In genomic region chr3:172341482-172342059, GRCh38 we compare ENCODE assay signal across 8 cellular contexts.
A peak's percentile ranks its signal among the peaks of the same experiment; 100 is the strongest.
DNase-seq lines count a peak whose midpoint lies in the region; ATAC-seq, FAIRE-seq and TF ChIP-seq lines count a peak whose summit lies in the region.

No MANE protein-coding gene starts in this region.

- H3K9me1 ChIP-seq in K562 (ENCODE audit: control insufficient read depth, insufficient read depth, low read length): no peaks in the 10 kb centered on the region

- peaks cover 70% of the 10 kb centered on the region for H3K36me3 ChIP-seq in K562 (ENCODE audit: control insufficient read depth, insufficient read depth, low read length)

- FAIRE-seq in K562 (lab: Jason Lieb, UNC): peak; percentile 75

- TF ChIP-seq POLR2A in K562 (conservative IDR thresholded peaks at IDR 0.05): no peak

- WGBS in K562 (ENCODE audit: insufficient coverage, low coverage, missing lambda C conversion rate): 34% methylated on average over 4 of the region's 4 CpGs

- DNase-seq in HL-60 (ENCODE audit: low read depth in 1 of 2, low spot score in 1 of 2): peak; percentile 40 to 43
- DNase-seq in NCI-H748 (lab: John Stamatoyannopoulos, UW; ENCODE audit: unreplicated experiment): peak; percentile 62
- peak; percentile 37 to 67 (median 42) for DNase-seq in K562 (ENCODE audit: extremely low read depth in 1 of 4, low spot score in 3 of 4)
- DNase-seq in inferior parietal cortex (ENCODE audit: extremely low spot score): peak; percentile 87
- DNase-seq in stromal cell of bone marrow (ENCODE audit: low read depth): peak; percentile 37
- DNase-seq in T-helper 9 cell: no peak

- H3K4me2 ChIP-seq in K562 (ENCODE audit: insufficient read depth, low read length): no peak overlapping the region

- POLR2A ChIA-PET in K562 (lab: Yijun Ruan, JAX): interaction anchor here (0.6 to 0.9 kb wide), 2 partner anchors 8 to 9 kb away, joined by 4 read pairs; no protein-coding TSS in a partner anchor

- H3K27me3 ChIP-seq in HL-60 (ENCODE audit: insufficient read depth, poor library complexity, severe bottlenecking) (no peaks in the 10 kb centered on the region), K562 (ENCODE audit: control insufficient read depth in 2 of 2, insufficient read depth in 2 of 2, low read length in 2 of 2) (no peaks in the 10 kb centered on the region)

- intact Hi-C loops in K562 (cut with micrococcal nuclease): loop anchor here (2.0 kb wide), 1 partner anchor 507 kb away; no protein-coding TSS in a partner anchor

- no peaks in the 10 kb centered on the region for H3K4me1 ChIP-seq in K562 (replicated peaks in 1 of 2; ENCODE audit: control insufficient read depth in 2 of 2, insufficient read depth in 2 of 2, low read length in 2 of 2)

- H3K4me3 ChIP-seq in HL-60 (replicated peaks; ENCODE audit: insufficient read depth, low read length) (no peak overlapping the region), K562 (no peak overlapping the region)

- no peaks in the 10 kb centered on the region for H3K79me2 ChIP-seq in K562 (ENCODE audit: control insufficient read depth, insufficient read depth, low read length)

- no TSS peak for BruUV-seq in K562 (replicated peaks; lab: Mats Ljungman, UMichigan)

- ATAC-seq in GM18519 (IDR thresholded peaks at IDR 0.05; ENCODE audit: low FRiP score, unreplicated experiment): peak; percentile 63
- peak; percentile 84 for ATAC-seq in K562

- CTCF ChIA-PET in K562 (lab: Yijun Ruan, JAX; ENCODE audit: low intra/inter-chr PET ratio): interaction anchor here (0.8 to 1.3 kb wide), 3 partner anchors 9 to 696 kb away, joined by 3 to 4 read pairs (median 3); no protein-coding TSS in a partner anchor

- H4K20me1 ChIP-seq in K562 (replicated peaks; ENCODE audit: control insufficient read depth, insufficient read depth, low read length): no peaks in the 10 kb centered on the region

- H3K9me3 ChIP-seq in K562 (replicated peaks; ENCODE audit: control insufficient read depth, insufficient read depth, low read depth, low read length): no peaks in the 10 kb centered on the region

- H3K27ac ChIP-seq in C4-2B (no peak overlapping the region), HL-60 (replicated peaks) (no peak overlapping the region), K562 (ENCODE audit: extremely low read depth, low read depth, low read length) (no peak overlapping the region)

- TF ChIP-seq EP300 in K562 (IDR thresholded peaks at IDR 0.05; ENCODE audit: low read length): no peak

- TF ChIP-seq RAD21 in K562 (CRISPR knock-in tag; conservative IDR thresholded peaks at IDR 0.05 in 1 of 2, IDR thresholded peaks at IDR 0.05 in 1 of 2): peak; percentile 48 to 64

- in situ Hi-C loops in K562 (cut with MboI): no loop called here

- TF ChIP-seq CTCF in C4-2B (conservative IDR thresholded peaks at IDR 0.05) (peak; percentile 94), HL-60 (IDR thresholded peaks at IDR 0.05; ENCODE audit: insufficient read depth, low read length) (peak; percentile 30), K562 (IDR thresholded peaks at IDR 0.05 in 2 of 3, conservative IDR thresholded peaks at IDR 0.05 in 1 of 3; ENCODE audit: insufficient read depth in 2 of 3, low read depth in 1 of 3, low read length in 3 of 3) (peak; percentile 43 to 70 (median 55); a peak in 5 of 6 replicates)

- no peak overlapping the region for H3K9ac ChIP-seq in K562 (ENCODE audit: insufficient read depth in 1 of 2, low read depth in 2 of 2, low read length in 2 of 2)

- H2AFZ ChIP-seq in K562 (ENCODE audit: low read depth, low read length): no peak overlapping the region

TF ChIP-seq in K562, 482 proteins besides CTCF, POLR2A, EP300 and RAD21 (continues in another document):
- TF ChIP-seq THRB (CRISPR knock-in tag; conservative IDR thresholded peaks at IDR 0.05) (no peak), ETV5 (CRISPR knock-in tag; IDR thresholded peaks at IDR 0.05; ENCODE audit: low read depth) (no peak), PCBP1 (IDR thresholded peaks at IDR 0.05; ENCODE audit: low read depth, low read length, poor library complexity, severe bottlenecking) (no peak), POLR2H (tag; IDR thresholded peaks at IDR 0.05; ENCODE audit: low read depth) (peak; percentile 13; the same call in 1 of the 2 replicates), USF2 (CRISPR knock-in tag; IDR thresholded peaks at IDR 0.05) (no peak), PKNOX1 (IDR thresholded peaks at IDR 0.05) (peak; percentile 56; the same call in 1 of the 2 replicates), NFYB (IDR thresholded peaks at IDR 0.05; ENCODE audit: extremely low read depth, insufficient read length) (no peak), CBX8 (IDR thresholded peaks at IDR 0.05; ENCODE audit: borderline replicate concordance, extremely low read depth, low read depth, low read length, poor library complexity, severe bottlenecking) (no peak)

Comparison
In these comparisons a context has a peak if more than half of its experiments do, and no peak if none do; other contexts are left out.
1. CTCF ChIP-seq: peak in every context shown above with its lines; median percentile 94 in C4-2B; 55 in K562; 30 in HL-60.